8 cellular contexts compared by ENCODE assay signal in the genomic region with DNA sequence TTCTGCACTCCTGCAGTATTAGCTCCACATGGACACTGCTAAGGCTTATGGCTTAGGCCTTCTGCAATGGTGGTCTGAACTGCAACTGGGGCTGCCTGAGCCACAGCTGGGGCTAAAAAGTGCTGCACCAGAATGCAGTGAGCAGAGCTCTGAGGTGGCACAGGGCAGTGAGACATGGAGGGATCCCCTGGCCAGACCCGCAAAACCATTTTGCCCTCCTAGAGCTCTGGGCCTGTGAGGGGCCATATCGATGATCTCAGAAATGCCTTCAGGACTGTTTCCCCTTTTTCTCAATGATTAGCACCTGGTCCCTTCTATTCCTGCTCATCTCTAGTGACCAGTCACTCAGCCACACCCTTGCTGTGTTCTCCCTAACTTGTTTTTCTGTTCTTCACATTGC.
"Had no signal": no experiment of that assay in that cellular context is flagged by ENCODE, and none has a peak within 500 bp of the region (broad histone marks: within the 10 kb centered on the region; RNA-seq: fewer than 3 reads in every experiment).

No MANE protein-coding gene starts in this region.

- H3K27ac Mint-ChIP-seq: GM23338, H9, HFFc6 had no signal

- H3K4me1 Mint-ChIP-seq: GM23338, H9 had no signal

- H3K4me3 ChIP-seq: GM23248, GM23338, HAP-1 had no signal

- H3K9me3 ChIP-seq: HAP-1 had no signal

- H3K36me3 ChIP-seq: HAP-1 had no signal

- H3K4me3 Mint-ChIP-seq: GM23338, H9, HFFc6 had no signal

- H3K4me1 ChIP-seq: HAP-1 had no signal

- H3K27ac ChIP-seq: GM23248 had no signal

- DNase-seq: GM23248, GOT3, H7, H9, HCEC 1CT, HFFc6 had no signal
